In the genomic region with DNA sequence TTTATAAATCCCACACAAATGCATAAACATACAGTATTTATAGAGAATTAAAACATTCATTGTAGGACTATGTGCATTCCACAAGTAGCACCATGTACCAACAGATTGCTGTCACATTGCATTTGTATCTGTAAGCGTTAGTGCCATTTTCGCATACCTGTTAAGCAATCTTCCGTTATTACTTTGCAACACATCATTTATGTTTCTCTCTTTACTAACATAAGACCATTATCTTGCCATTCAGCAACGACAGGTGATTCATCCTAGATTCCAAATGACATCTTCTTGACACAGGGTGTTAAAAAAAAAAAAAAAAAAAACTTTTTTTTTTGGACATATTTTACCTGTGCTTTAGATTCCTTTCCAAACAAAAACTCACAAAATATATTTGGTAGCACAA, we compare ENCODE assay signal across 11 cellular contexts.
"Had no signal": no experiment of that assay in that cellular context is flagged by ENCODE, and none has a peak within 500 bp of the region (broad histone marks: within the 10 kb centered on the region; RNA-seq: fewer than 3 reads in every experiment).

No MANE protein-coding gene starts in this region.

- H3K36me3 ChIP-seq: adrenal gland, ascending aorta, brain microvascular endothelial cell, breast epithelium, cardiac muscle cell had no signal

- H3K27ac ChIP-seq: adrenal gland, ascending aorta, body of pancreas, brain microvascular endothelial cell, breast epithelium, cardiac muscle cell had no signal

- H3K9me3 ChIP-seq: adrenal gland, ascending aorta, body of pancreas, breast epithelium had no signal

- ATAC-seq: activated naive CD4-positive, alpha-beta T cell treated with anti-CD3 and anti-CD28 coated beads, Interleukin-2, amount 50 U/mL, for 72 hours; activated naive CD8-positive, alpha-beta T cell treated with anti-CD3 and anti-CD28 coated beads, Interleukin-2, amount 50 U/mL, for 24 hours; activated T-cell treated with anti-CD3 and anti-CD28 coated beads, Interleukin-2, amount 50 U/mL, for 4 hours; activated T-cell treated with anti-CD3 and anti-CD28 coated beads, Interleukin-2, amount 50 U/mL, for 72 hours; activated T-helper 17 cell treated with anti-CD3 and anti-CD28 coated beads, Interleukin-2, amount 50 U/mL, for 72 hours; body of pancreas had no signal

- H3K27me3 ChIP-seq: adrenal gland, ascending aorta, body of pancreas, brain microvascular endothelial cell, breast epithelium, cardiac muscle cell had no signal

- H3K4me3 ChIP-seq: adrenal gland, ascending aorta, body of pancreas, breast epithelium, cardiac muscle cell had no signal
